ENCODE assay signal across 13 cellular contexts in the genomic region with DNA sequence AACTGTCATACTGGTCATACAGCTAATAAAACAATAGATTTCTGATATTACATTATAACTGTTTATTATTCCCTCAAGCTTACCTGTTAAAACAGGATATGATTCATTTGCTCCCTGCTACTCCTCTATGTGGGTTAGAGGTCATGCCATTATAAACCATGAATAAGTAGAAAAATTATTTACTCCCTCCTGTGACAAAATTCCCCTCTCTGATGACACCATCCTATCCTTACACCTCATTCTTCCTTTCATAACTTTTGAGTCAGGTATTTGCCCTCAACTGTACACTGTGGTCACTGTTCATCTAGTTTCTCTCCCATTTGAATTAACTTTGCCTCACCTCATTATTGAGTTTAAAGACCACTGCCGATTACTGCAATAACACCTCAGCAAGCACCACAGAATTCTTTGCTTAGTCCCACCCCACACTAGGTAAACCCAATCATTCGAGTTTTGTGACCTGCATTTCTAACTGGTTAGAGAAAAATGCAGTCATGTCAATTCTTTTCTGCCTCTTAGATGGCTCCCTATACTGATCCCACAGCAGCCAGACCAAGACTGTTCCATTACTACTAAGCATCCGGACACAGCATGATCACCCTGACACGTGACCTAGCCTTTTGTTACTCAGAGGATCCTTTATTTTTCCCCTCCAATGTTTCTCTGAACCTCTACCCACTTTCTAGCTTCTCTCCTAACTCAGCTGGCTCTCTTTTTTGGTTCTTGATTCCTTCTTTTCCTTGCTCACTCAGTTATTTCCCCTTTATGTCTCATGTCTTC.
A peak's percentile ranks its signal among the peaks of the same experiment; 100 is the strongest.
DNase-seq lines count a peak whose midpoint lies in the region; ATAC-seq and TF ChIP-seq lines count a peak whose summit lies in the region.
"Had no signal": no experiment of that assay in that cellular context is flagged by ENCODE, and none has a peak within 500 bp of the region (broad histone marks: within the 10 kb centered on the region; RNA-seq: fewer than 3 reads in every experiment).

No MANE protein-coding gene starts in this region.

- DNase-seq in H7 = peak; percentile 22
- no peak for DNase-seq in RWPE2 (ENCODE audit: low spot score)
- DNase-seq in hepatocyte (ENCODE audit: low spot score) = no peak
- DNase-seq in RKO (ENCODE audit: low spot score) = no peak
- DNase-seq in activated effector memory CD4-positive, alpha-beta T cell treated with Interleukin-2 at 50 U/mL for 16 hours = no peak
- no peak for DNase-seq in cerebellar nuclear complex (lab: John Stamatoyannopoulos, UW)
- no peak for DNase-seq in middle frontal gyrus (ENCODE audit: extremely low spot score, low spot score)
- DNase-seq: Kasumi-1, NCI-H446 had no signal

- ATAC-seq in RWPE2 (ENCODE audit: low read depth) = peak; percentile 91
- ATAC-seq: gastroesophageal sphincter had no signal

- no peaks in the 10 kb centered on the region for H3K36me3 ChIP-seq in ACC112 (ENCODE audit: insufficient read depth, low read length)
- no peaks in the 10 kb centered on the region for H3K36me3 ChIP-seq in H7 (replicated peaks; ENCODE audit: control insufficient read depth, insufficient read depth, low read length)
- H3K36me3 ChIP-seq in RWPE2 (ENCODE audit: low read depth) = no peaks in the 10 kb centered on the region
- H3K36me3 ChIP-seq in hepatocyte (replicated peaks; ENCODE audit: insufficient read depth, low read depth) = no peaks in the 10 kb centered on the region
- H3K36me3 ChIP-seq: gastroesophageal sphincter, SJSA1, thoracic aorta had no signal

- TF ChIP-seq CTCF in RWPE2 (IDR thresholded peaks at IDR 0.05; ENCODE audit: poor library complexity, severe bottlenecking) (no peak), hepatocyte (IDR thresholded peaks at IDR 0.05; ENCODE audit: poor library complexity) (no peak)

- H3K4me1 ChIP-seq in ACC112 (ENCODE audit: control insufficient read depth, insufficient read depth, low read length, unreplicated experiment) = peaks cover 42% of the 10 kb centered on the region
- H3K4me1 ChIP-seq in RWPE2 (ENCODE audit: insufficient read depth, poor library complexity, severe bottlenecking) = peaks cover 21% of the 10 kb centered on the region
- peaks cover 11% of the 10 kb centered on the region for H3K4me1 ChIP-seq in hepatocyte (ENCODE audit: insufficient read depth)

- no peaks in the 10 kb centered on the region for H3K9me2 ChIP-seq in hepatocyte (replicated peaks; ENCODE audit: insufficient read depth)

- H3K27me3 ChIP-seq in ACC112 (ENCODE audit: insufficient read depth, low read length) (no peaks in the 10 kb centered on the region), H7 (ENCODE audit: control insufficient read depth, insufficient read depth, low read length) (no peaks in the 10 kb centered on the region), RWPE2 (ENCODE audit: insufficient read depth, poor library complexity, severe bottlenecking) (no peaks in the 10 kb centered on the region), hepatocyte (no peaks in the 10 kb centered on the region)
- H3K27me3 ChIP-seq: gastroesophageal sphincter, SJSA1 had no signal

- H4K20me1 ChIP-seq in hepatocyte (ENCODE audit: insufficient read depth, poor library complexity, severe bottlenecking) = no peaks in the 10 kb centered on the region

- H3K9me3 ChIP-seq in RWPE2 (ENCODE audit: severe bottlenecking) (no peaks in the 10 kb centered on the region), hepatocyte (ENCODE audit: low read depth) (no peaks in the 10 kb centered on the region)
- H3K9me3 ChIP-seq: gastroesophageal sphincter, SJSA1, thoracic aorta had no signal

- H2AFZ ChIP-seq in ACC112 (ENCODE audit: low read length, unreplicated experiment) (no peak overlapping the region), hepatocyte (no peak overlapping the region)

- 80% methylated on average over 4 of the region's 4 CpGs for WGBS in hepatocyte (ENCODE audit: low lambda C conversion rate, missing lambda C conversion rate)

- H3K4me3 ChIP-seq in ACC112 (ENCODE audit: low read depth, low read length) = no peak overlapping the region
- no peak overlapping the region for H3K4me3 ChIP-seq in H7 (ENCODE audit: insufficient read depth, low read depth, low read length)
- no peak overlapping the region for H3K4me3 ChIP-seq in RWPE2 (ENCODE audit: severe bottlenecking)
- H3K4me3 ChIP-seq in hepatocyte = no peak overlapping the region
- H3K4me3 ChIP-seq: gastroesophageal sphincter, SJSA1, thoracic aorta had no signal

- H3K79me2 ChIP-seq in ACC112 (ENCODE audit: control insufficient read depth, insufficient read depth, low read length, unreplicated experiment) (no peaks in the 10 kb centered on the region), hepatocyte (no peaks in the 10 kb centered on the region)

- no peak overlapping the region for H3K4me2 ChIP-seq in hepatocyte

- peak overlapping the region; percentile 96 for H3K27ac ChIP-seq in ACC112 (ENCODE audit: low read depth, low read length)
- peak overlapping the region; percentile 70 for H3K27ac ChIP-seq in RWPE2 (ENCODE audit: poor library complexity, severe bottlenecking)
- H3K27ac ChIP-seq in hepatocyte = peak overlapping the region; percentile 59
- H3K27ac ChIP-seq: SJSA1, thoracic aorta had no signal
